ENCODE assay signal across 25 cellular contexts in the genomic region with DNA sequence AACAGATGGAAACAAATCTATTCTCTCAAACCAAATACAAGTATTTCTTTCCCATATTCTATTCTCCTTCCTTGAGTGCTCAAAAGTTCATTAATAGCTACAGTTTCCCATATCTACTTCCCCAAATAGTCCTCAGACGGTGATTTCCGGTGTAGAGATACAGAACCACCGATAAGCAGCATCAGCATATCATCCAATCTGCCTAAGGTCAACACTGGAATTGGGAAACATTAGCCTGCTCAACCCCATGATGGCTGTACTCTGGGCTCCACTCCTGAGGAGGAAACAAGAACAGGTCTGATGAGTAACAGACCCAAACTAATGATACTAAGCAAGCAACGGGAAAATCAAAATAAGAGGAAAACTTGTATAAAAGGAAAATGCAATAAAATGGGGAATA.
"Had no signal": no experiment of that assay in that cellular context is flagged by ENCODE, and none has a peak within 500 bp of the region (broad histone marks: within the 10 kb centered on the region; RNA-seq: fewer than 3 reads in every experiment).

No MANE protein-coding gene starts in this region.

- H3K27ac Mint-ChIP-seq: activated CD4-positive, alpha-beta memory T cell treated with anti-CD3 and anti-CD28 coated beads for 36 hours; activated naive CD8-positive, alpha-beta T cell treated with anti-CD3 and anti-CD28 coated beads, Interleukin-2, amount 10 ng/mL, durations not matched to agents 7 days and 5 days; memory B cell; nephron progenitor cell; stimulated activated memory B cell treated with anti-CD40 and anti-IgM and Interleukin-4, amounts not matched to agents 10 μg/mL and 1 μg/mL and 100 μg/mL, for 72 hours; T-helper 2 cell treated with Interferon-gamma antibody and Interleukin-4, amounts not matched to agents 5 μg/mL and 100 μg/mL, for 36 hours had no signal

- H3K36me3 Mint-ChIP-seq: activated naive CD8-positive, alpha-beta T cell treated with anti-CD3 and anti-CD28 coated beads, Interleukin-2, amount 10 ng/mL, durations not matched to agents 7 days and 5 days had no signal

- ATAC-seq: pancreas; stimulated activated memory B cell treated with anti-CD40 and anti-IgM and Interleukin-4, amounts not matched to agents 10 μg/mL and 1 μg/mL and 100 μg/mL, for 72 hours had no signal

- H3K4me1 Mint-ChIP-seq: activated naive CD8-positive, alpha-beta T cell treated with anti-CD3 and anti-CD28 coated beads, Interleukin-2, amount 10 ng/mL, durations not matched to agents 7 days and 5 days; central memory CD8-positive, alpha-beta T cell had no signal

- H3K27me3 Mint-ChIP-seq: activated CD4-positive, alpha-beta memory T cell treated with anti-CD3 and anti-CD28 coated beads for 36 hours; activated naive CD8-positive, alpha-beta T cell treated with anti-CD3 and anti-CD28 coated beads, Interleukin-2, amount 10 ng/mL, durations not matched to agents 7 days and 5 days; central memory CD8-positive, alpha-beta T cell; memory B cell; stimulated activated memory B cell treated with anti-CD40 and anti-IgM and Interleukin-4, amounts not matched to agents 10 μg/mL and 1 μg/mL and 100 μg/mL, for 72 hours had no signal

- H3K4me3 ChIP-seq: breast epithelium, esophagus muscularis mucosa, pancreas, right lobe of liver, stomach, suprapubic skin, vagina had no signal

- H3K4me1 ChIP-seq: right lobe of liver, suprapubic skin, vagina had no signal

- H3K9me3 ChIP-seq: breast epithelium, esophagus muscularis mucosa, pancreas, right lobe of liver, stomach, suprapubic skin, vagina had no signal

- DNase-seq: activated CD4-positive, alpha-beta memory T cell treated with anti-CD3 and anti-CD28 coated beads for 36 hours; activated CD4-positive, alpha-beta T cell treated with anti-CD3 and anti-CD28 coated beads for 48 hours; activated naive CD4-positive, alpha-beta T cell treated with Interleukin-2 at 50 U/mL for 16 hours; activated naive CD8-positive, alpha-beta T cell treated with anti-CD3 and anti-CD28 coated beads, Interleukin-2, amount 10 ng/mL, durations not matched to agents 7 days and 5 days; activated T-cell treated with anti-CD3 and anti-CD28 coated beads, Interleukin-2, amount 50 U/mL, for 48 hours; amniotic stem cell; effector memory CD4-positive, alpha-beta T cell; nephron progenitor cell; pancreas; right lobe of liver; small intestine; stomach; trophoblast cell had no signal

- H3K36me3 ChIP-seq: breast epithelium, pancreas, right lobe of liver, stomach, suprapubic skin, vagina had no signal

- FAIRE-seq: colon, endothelial cell of umbilical vein, frontal cortex, pancreas, small intestine, TTC549 had no signal

- H3K4me3 Mint-ChIP-seq: activated CD4-positive, alpha-beta memory T cell treated with anti-CD3 and anti-CD28 coated beads for 36 hours; activated naive CD8-positive, alpha-beta T cell treated with anti-CD3 and anti-CD28 coated beads, Interleukin-2, amount 10 ng/mL, durations not matched to agents 7 days and 5 days; central memory CD8-positive, alpha-beta T cell; memory B cell; nephron progenitor cell; stimulated activated memory B cell treated with anti-CD40 and anti-IgM and Interleukin-4, amounts not matched to agents 10 μg/mL and 1 μg/mL and 100 μg/mL, for 72 hours; T-helper 2 cell treated with Interferon-gamma antibody and Interleukin-4, amounts not matched to agents 5 μg/mL and 100 μg/mL, for 36 hours had no signal

- H3K9me3 Mint-ChIP-seq: activated CD4-positive, alpha-beta memory T cell treated with anti-CD3 and anti-CD28 coated beads for 36 hours; activated naive CD8-positive, alpha-beta T cell treated with anti-CD3 and anti-CD28 coated beads, Interleukin-2, amount 10 ng/mL, durations not matched to agents 7 days and 5 days; central memory CD8-positive, alpha-beta T cell; memory B cell; nephron progenitor cell; stimulated activated memory B cell treated with anti-CD40 and anti-IgM and Interleukin-4, amounts not matched to agents 10 μg/mL and 1 μg/mL and 100 μg/mL, for 72 hours; T-helper 2 cell treated with Interferon-gamma antibody and Interleukin-4, amounts not matched to agents 5 μg/mL and 100 μg/mL, for 36 hours had no signal
